Comparison of ENCODE assay signal across 30 cellular contexts in genomic region chr3:65443739-65444447, GRCh38.
DNase-seq lines count a peak whose midpoint lies in the region; ATAC-seq, FAIRE-seq and TF ChIP-seq lines count a peak whose summit lies in the region.
"Had no signal": no experiment of that assay in that cellular context is flagged by ENCODE, and none has a peak within 500 bp of the region (broad histone marks: within the 10 kb centered on the region; RNA-seq: fewer than 3 reads in every experiment).

No MANE protein-coding gene starts in this region.

- H3K4me3 ChIP-seq in HEK293 (ENCODE audit: low read depth, low read length) (no peak overlapping the region), K562 (no peak overlapping the region), mesenchymal stem cell (ENCODE audit: insufficient read depth in 1 of 2, low read depth in 1 of 2, low read length in 2 of 2) (no peak overlapping the region)
- H3K4me3 ChIP-seq: A549, GM23248, HAP-1, PC-9 had no signal

- no peak overlapping the region for H3K4me2 ChIP-seq in K562 (ENCODE audit: insufficient read depth, low read length)
- H3K4me2 ChIP-seq in mesenchymal stem cell (ENCODE audit: low read length, poor library complexity, severe bottlenecking): no peak overlapping the region
- H3K4me2 ChIP-seq: A549, PC-9 had no signal

- H2AFZ ChIP-seq in K562 (ENCODE audit: low read depth, low read length) (no peak overlapping the region), mesenchymal stem cell (ENCODE audit: low read depth, low read length) (no peak overlapping the region)
- H2AFZ ChIP-seq: GM23248, PC-9 had no signal

- no peaks in the 10 kb centered on the region for H3K4me1 ChIP-seq in HEK293 (ENCODE audit: control insufficient read depth, insufficient read depth, low read length)
- no peaks in the 10 kb centered on the region for H3K4me1 ChIP-seq in K562 (replicated peaks in 1 of 2; ENCODE audit: control insufficient read depth in 2 of 2, insufficient read depth in 2 of 2, low read length in 2 of 2)
- no peaks in the 10 kb centered on the region for H3K4me1 ChIP-seq in mesenchymal stem cell (ENCODE audit: control insufficient read depth, insufficient read depth, low read depth, low read length)
- H3K4me1 ChIP-seq: A549, BE2C had no signal

- WGBS in K562 (ENCODE audit: insufficient coverage, low coverage, missing lambda C conversion rate): 93% methylated on average over 4 of the region's 4 CpGs
- 98% methylated on average over 3 of the region's 4 CpGs for WGBS in mesenchymal stem cell

- no peaks in the 10 kb centered on the region for H3K79me1 ChIP-seq in mesenchymal stem cell (replicated peaks; ENCODE audit: low read length, poor library complexity, severe bottlenecking)

- H2BK12ac ChIP-seq in mesenchymal stem cell (ENCODE audit: low read length in 2 of 2): no peak overlapping the region

- no peak overlapping the region for H3K18ac ChIP-seq in mesenchymal stem cell (ENCODE audit: low read depth in 1 of 2, low read length in 2 of 2)

- no peaks in the 10 kb centered on the region for H4K20me1 ChIP-seq in K562 (replicated peaks; ENCODE audit: control insufficient read depth, insufficient read depth, low read length)

- no peak for TF ChIP-seq POLR2A in K562 (conservative IDR thresholded peaks at IDR 0.05)

- in situ Hi-C loops in K562 (cut with MboI): loop anchor here (10.0 kb wide), 1 partner anchor 291 kb away; no protein-coding TSS in a partner anchor

- no peak overlapping the region for H3K4me3 Mint-ChIP-seq in immature natural killer cell
- H3K4me3 Mint-ChIP-seq: CD14-positive monocyte; CD8-positive, alpha-beta memory T cell; T-cell had no signal

- H2BK15ac ChIP-seq in mesenchymal stem cell (ENCODE audit: low read depth, poor library complexity, severe bottlenecking): no peak overlapping the region

- no peak overlapping the region for H2BK5ac ChIP-seq in mesenchymal stem cell (ENCODE audit: low read depth, low read length, poor library complexity, severe bottlenecking)

- H3K79me2 ChIP-seq in K562 (ENCODE audit: control insufficient read depth, insufficient read depth, low read length): no peaks in the 10 kb centered on the region

- H4K8ac ChIP-seq in mesenchymal stem cell (ENCODE audit: low read length): no peak overlapping the region

- no peaks in the 10 kb centered on the region for H3K9me1 ChIP-seq in K562 (ENCODE audit: control insufficient read depth, insufficient read depth, low read length)

- TF ChIP-seq RAD21 in K562 (CRISPR knock-in tag; conservative IDR thresholded peaks at IDR 0.05 in 1 of 2, IDR thresholded peaks at IDR 0.05 in 1 of 2): no peak

- TF ChIP-seq CTCF in AG09319 (IDR thresholded peaks at IDR 0.05; ENCODE audit: low read depth, low read length) (no peak), HEK293 (tag by site-specific recombination; IDR thresholded peaks at IDR 0.05) (no peak), K562 (IDR thresholded peaks at IDR 0.05 in 2 of 3, conservative IDR thresholded peaks at IDR 0.05 in 1 of 3; ENCODE audit: insufficient read depth in 2 of 3, low read depth in 1 of 3, low read length in 3 of 3) (no peak)

- H3K36me3 ChIP-seq in HEK293 (ENCODE audit: control insufficient read depth in 2 of 2, insufficient read depth in 1 of 2, low read length in 2 of 2): no peaks in the 10 kb centered on the region
- H3K36me3 ChIP-seq in K562 (ENCODE audit: control insufficient read depth, insufficient read depth, low read length): peaks cover 49% of the 10 kb centered on the region; the same call in 2 of the 3 replicates
- peaks cover 0 to 8% of the 10 kb centered on the region in 2 experiments for H3K36me3 ChIP-seq in mesenchymal stem cell (ENCODE audit: control insufficient read depth in 1 of 2, insufficient read depth in 2 of 2, low read depth in 1 of 2, low read length in 2 of 2)
- H3K36me3 ChIP-seq: BE2C, HAP-1 had no signal

- no TSS peak for BruUV-seq in K562 (replicated peaks; lab: Mats Ljungman, UMichigan)

- no peak overlapping the region for H3K4ac ChIP-seq in mesenchymal stem cell (ENCODE audit: low read depth in 1 of 2, low read length in 2 of 2)

- no peak overlapping the region for H3K23ac ChIP-seq in mesenchymal stem cell (ENCODE audit: low read length in 2 of 2)

- no peak overlapping the region for H2AK5ac ChIP-seq in mesenchymal stem cell (ENCODE audit: low read length, severe bottlenecking)

- TF ChIP-seq EP300 in K562 (IDR thresholded peaks at IDR 0.05; ENCODE audit: low read length): no peak

- no peak for ATAC-seq in K562
- no peak for ATAC-seq in GM21360 (IDR thresholded peaks at IDR 0.05; ENCODE audit: unreplicated experiment)
- ATAC-seq: A549, T-cell had no signal

- no peaks in the 10 kb centered on the region for H3K27me3 ChIP-seq in K562 (ENCODE audit: control insufficient read depth in 2 of 2, insufficient read depth in 2 of 2, low read length in 2 of 2)
- no peaks in the 10 kb centered on the region for H3K27me3 ChIP-seq in mesenchymal stem cell (ENCODE audit: control insufficient read depth in 1 of 2, insufficient read depth in 1 of 2, low read length in 2 of 2)
- H3K27me3 ChIP-seq: BE2C had no signal

- peaks cover 0 to 27% (median 5%) of the 10 kb centered on the region in 6 donors for H3K9me3 Mint-ChIP-seq in immature natural killer cell

- H3K9me3 ChIP-seq in HEK293 (ENCODE audit: control insufficient read depth, insufficient read depth, low read depth, low read length) (no peaks in the 10 kb centered on the region), K562 (replicated peaks; ENCODE audit: control insufficient read depth, insufficient read depth, low read depth, low read length) (no peaks in the 10 kb centered on the region), mesenchymal stem cell (ENCODE audit: control insufficient read depth, low read length) (no peaks in the 10 kb centered on the region)
- H3K9me3 ChIP-seq: A549, BE2C, HAP-1 had no signal

- peak; percentile 70 for DNase-seq in AG09319 (ENCODE audit: extremely low read depth, low read depth)
- DNase-seq in K562 (ENCODE audit: extremely low read depth in 1 of 4, low spot score in 3 of 4): no peak
- DNase-seq in mesenchymal stem cell: peak; percentile 20
- DNase-seq in immature natural killer cell: no peak
- DNase-seq in activated CD4-positive, alpha-beta T cell treated with anti-CD3 and anti-CD28 coated beads, Interleukin-2, amount 50 U/mL, for 1 hour: no peak
- DNase-seq: BE2C; CD8-positive, alpha-beta memory T cell; DMS 273 treated with DMSO at 0.1 percent for 48 hours; DMS79; GF-D8; GM23248; Kasumi-1; NCI-H1105; NCI-H1436 treated with DMSO at 0.1 percent for 48 hours; NCI-H187 treated with DMSO at 0.1 percent for 48 hours; NCI-H2171 treated with DMSO at 0.1 percent for 48 hours; NCI-H345; NCI-H524 treated with DMSO at 0.1 percent for 48 hours; NCI-H774; PC-9; Right ventricle myocardium superior; RPMI8226; T-cell had no signal

- H3K14ac ChIP-seq in mesenchymal stem cell (ENCODE audit: low read length in 2 of 2): no peak overlapping the region

- no peak for FAIRE-seq in K562 (lab: Jason Lieb, UNC)
- FAIRE-seq: A549, GM12892 had no signal

- intact Hi-C loops in K562 (cut with micrococcal nuclease): no loop called here

- no peaks in the 10 kb centered on the region for H3K4me1 Mint-ChIP-seq in immature natural killer cell
- H3K4me1 Mint-ChIP-seq: CD14-positive monocyte; CD8-positive, alpha-beta memory T cell; T-cell had no signal

- H3K36me3 Mint-ChIP-seq in immature natural killer cell: no peaks in the 10 kb centered on the region
- H3K36me3 Mint-ChIP-seq: CD14-positive monocyte; CD8-positive, alpha-beta memory T cell; T-cell had no signal

- no peak overlapping the region for H3K27ac ChIP-seq in HEK293 (ENCODE audit: extremely low read depth, low read depth, low read length)
- no peak overlapping the region for H3K27ac ChIP-seq in K562 (ENCODE audit: extremely low read depth, low read depth, low read length)
- no peak overlapping the region for H3K27ac ChIP-seq in mesenchymal stem cell (ENCODE audit: low read length, poor library complexity, severe bottlenecking)
- H3K27ac ChIP-seq: A549, GM23248, HL-60, PC-9 had no signal

- CTCF ChIA-PET in HEK293 (lab: Yijun Ruan, JAX) (interaction anchor here (0.6 to 0.7 kb wide), 2 partner anchors 30 to 364 kb away, joined by 3 to 4 read pairs; no protein-coding TSS in a partner anchor), K562 (lab: Yijun Ruan, JAX; ENCODE audit: low intra/inter-chr PET ratio) (interaction anchor here (2.5 kb wide), 1 partner anchor 229 kb away, joined by 9 read pairs; no protein-coding TSS in a partner anchor)

- POLR2A ChIA-PET in HEK293 (lab: Yijun Ruan, JAX) (no interaction called here), K562 (lab: Yijun Ruan, JAX) (no interaction called here)

- no peaks in the 10 kb centered on the region for H3K27me3 Mint-ChIP-seq in immature natural killer cell (ENCODE audit: low read depth in 3 of 3)
- H3K27me3 Mint-ChIP-seq: CD8-positive, alpha-beta memory T cell; T-cell had no signal

- no peak overlapping the region for H3K9ac ChIP-seq in K562 (ENCODE audit: insufficient read depth in 1 of 2, low read depth in 2 of 2, low read length in 2 of 2)
- no peak overlapping the region for H3K9ac ChIP-seq in mesenchymal stem cell (ENCODE audit: low read length)
- H3K9ac ChIP-seq: GM23248 had no signal

- no peak overlapping the region for H2BK120ac ChIP-seq in mesenchymal stem cell (ENCODE audit: low read depth, low read length)

- H3K27ac Mint-ChIP-seq in immature natural killer cell: no peak overlapping the region
- H3K27ac Mint-ChIP-seq: CD14-positive monocyte; CD8-positive, alpha-beta memory T cell; T-cell had no signal

- no peak overlapping the region for H4K91ac ChIP-seq in mesenchymal stem cell (ENCODE audit: low read length)

TF ChIP-seq in K562, 482 proteins besides CTCF, POLR2A, EP300 and RAD21:
- TF ChIP-seq ATF3 (IDR thresholded peaks at IDR 0.05) (peak; percentile 52), ATF3 (CRISPR knock-in tag; conservative IDR thresholded peaks at IDR 0.05) (no peak), FOXJ3 (CRISPR knock-in tag; IDR thresholded peaks at IDR 0.05) (no peak)
TF ChIP-seq in K562: peak in this region for 1.

Comparison
In these comparisons a context has a peak if more than half of its experiments do, and no peak if none do; other contexts are left out.
1. DNase-seq: peak in AG09319 (single experiment) and mesenchymal stem cell (single experiment); none in K562 (0 of 4), immature natural killer cell (0 of 3) and activated CD4-positive, alpha-beta T cell treated with anti-CD3 and anti-CD28 coated beads, Interleukin-2, amount 50 U/mL, for 1 hour (single experiment).